Comparison of ENCODE assay signal across 9 cellular contexts in genomic region chr11:12717851-12718291, GRCh38. TPM values are rescaled to one million over a fixed set of nuclear protein-coding genes. Genes with fewer than 3 reads are reported as not detected.
DNase-seq lines count a peak whose midpoint lies in the region; ATAC-seq and TF ChIP-seq lines count a peak whose summit lies in the region.
"Had no signal": no experiment of that assay in that cellular context is flagged by ENCODE, and none has a peak within 500 bp of the region (broad histone marks: within the 10 kb centered on the region; RNA-seq: fewer than 3 reads in every experiment).

No MANE protein-coding gene starts in this region.

- peak overlapping the region; percentile 27 for H3K4me2 ChIP-seq in OCI-LY3 (ENCODE audit: low read length)

- DNase-seq in GM12865 (ENCODE audit: low read depth) (peak; percentile 97), upper lobe of right lung (no peak), prostate gland (ENCODE audit: low spot score) (no peak), gastrocnemius medialis (no peak)
- peak; percentile 9 for DNase-seq in effector CD4-positive, alpha-beta T cell
- DNase-seq: amygdala had no signal

- TF ChIP-seq POLR2A in prostate gland (IDR thresholded peaks at IDR 0.05): no peak
- no peak for TF ChIP-seq POLR2A in gastrocnemius medialis (IDR thresholded peaks at IDR 0.05)

- H3K79me2 ChIP-seq in OCI-LY3 (ENCODE audit: low read length): no peaks in the 10 kb centered on the region

- no peaks in the 10 kb centered on the region for H3K9me3 ChIP-seq in OCI-LY3 (ENCODE audit: insufficient read depth, low read length)
- H3K9me3 ChIP-seq in upper lobe of right lung: no peaks in the 10 kb centered on the region
- no peaks in the 10 kb centered on the region for H3K9me3 ChIP-seq in prostate gland
- H3K9me3 ChIP-seq in gastrocnemius medialis: no peaks in the 10 kb centered on the region

- in situ Hi-C loops in gastrocnemius medialis (cut with MboI; ENCODE audit: low sequenced_read_pairs in 4 of 4): no loop called here

- ATAC-seq in GM21723 (IDR thresholded peaks at IDR 0.05; ENCODE audit: unreplicated experiment) (peak; percentile 95), GM21360 (IDR thresholded peaks at IDR 0.05; ENCODE audit: unreplicated experiment) (no peak), upper lobe of right lung (no peak), gastrocnemius medialis (no peak)

- H3K27me3 ChIP-seq in OCI-LY3 (ENCODE audit: low read depth, low read length): peaks cover 17% of the 10 kb centered on the region
- H3K27me3 ChIP-seq in upper lobe of right lung: no peaks in the 10 kb centered on the region
- H3K27me3 ChIP-seq in prostate gland (replicated peaks; ENCODE audit: insufficient read depth): no peaks in the 10 kb centered on the region
- no peaks in the 10 kb centered on the region for H3K27me3 ChIP-seq in gastrocnemius medialis

- H3K4me1 ChIP-seq in OCI-LY3 (ENCODE audit: low read length): peaks cover 4% of the 10 kb centered on the region; the same call in 1 of the 2 replicates
- peaks cover 6% of the 10 kb centered on the region for H3K4me1 ChIP-seq in upper lobe of right lung
- no peaks in the 10 kb centered on the region for H3K4me1 ChIP-seq in prostate gland (replicated peaks)
- H3K4me1 ChIP-seq in gastrocnemius medialis: peaks cover 67 to 92% of the 10 kb centered on the region in 2 donors

- H3K36me3 ChIP-seq in OCI-LY3 (replicated peaks; ENCODE audit: low read depth, low read length): no peaks in the 10 kb centered on the region
- H3K36me3 ChIP-seq in upper lobe of right lung: no peaks in the 10 kb centered on the region
- H3K36me3 ChIP-seq in prostate gland: no peaks in the 10 kb centered on the region
- H3K36me3 ChIP-seq in gastrocnemius medialis: no peaks in the 10 kb centered on the region

- H3K9ac ChIP-seq in OCI-LY3 (ENCODE audit: low read length): no peak overlapping the region

- TF ChIP-seq CTCF in GM12865 (IDR thresholded peaks at IDR 0.05; ENCODE audit: insufficient read depth, low read depth, low read length, missing control alignments) (no peak), OCI-LY3 (IDR thresholded peaks at IDR 0.05; ENCODE audit: low read depth, low read length) (no peak), upper lobe of right lung (IDR thresholded peaks at IDR 0.05) (no peak), prostate gland (IDR thresholded peaks at IDR 0.05) (no peak), gastrocnemius medialis (IDR thresholded peaks at IDR 0.05 in 4 of 5, conservative IDR thresholded peaks at IDR 0.05 in 1 of 5) (no peak)

- 75% methylated on average over 5 of the region's 5 CpGs for WGBS in prostate gland

- H3K27ac ChIP-seq in OCI-LY3 (ENCODE audit: low read length) (no peak overlapping the region), upper lobe of right lung (no peak overlapping the region), prostate gland (no peak overlapping the region), gastrocnemius medialis (no peak overlapping the region)

- no peak overlapping the region for H2AFZ ChIP-seq in OCI-LY3 (ENCODE audit: low read depth, low read length)

- intact Hi-C loops in upper lobe of right lung (cut with DNase I): no loop called here
- intact Hi-C loops in prostate gland (cut with DNase I): no loop called here
- intact Hi-C loops in gastrocnemius medialis (cut with DNase I; ENCODE audit: low total_unique reads): no loop called here

- H3K4me3 ChIP-seq in GM12865 (ENCODE audit: low read depth, low read length): peak overlapping the region; percentile 9; the same call in 1 of the 2 replicates
- H3K4me3 ChIP-seq in OCI-LY3 (ENCODE audit: low read length): peak overlapping the region; percentile 18; the same call in 1 of the 2 replicates
- no peak overlapping the region for H3K4me3 ChIP-seq in upper lobe of right lung
- H3K4me3 ChIP-seq in prostate gland: no peak overlapping the region
- no peak overlapping the region for H3K4me3 ChIP-seq in gastrocnemius medialis

- H4K20me1 ChIP-seq in OCI-LY3 (ENCODE audit: insufficient read depth, low read length): no peaks in the 10 kb centered on the region

RNA-seq across cellular contexts. Expression of gene TEAD1, which starts 43.6 kb away (rescaled TPM):
- total RNA-seq in upper lobe of right lung: 72.3 TPM
- total RNA-seq in prostate gland: 10 to 100 TPM; 47.9 to 87.0 TPM
- total RNA-seq in gastrocnemius medialis: 100 to 1,000 TPM in 2 of 4 donors, 10 to 100 TPM in 2; 46.1 to 175 (median 126) TPM

Comparison
In these comparisons a context has a peak if more than half of its experiments do, and no peak if none do; other contexts are left out.
1. DNase-seq: peak in GM12865 (single experiment) and effector CD4-positive, alpha-beta T cell (single experiment); none in upper lobe of right lung (single experiment), prostate gland (single experiment) and gastrocnemius medialis (0 of 2).
2. H3K4me3 ChIP-seq: peak in GM12865 (single experiment) and OCI-LY3 (single experiment); none in upper lobe of right lung (single experiment), prostate gland (0 of 2) and gastrocnemius medialis (0 of 4).